Comparison of ENCODE assay signal across 8 cellular contexts in genomic region chr9:126914458-126915280, GRCh38. TPM values are rescaled to one million over a fixed set of nuclear protein-coding genes. Genes with fewer than 3 reads are reported as not detected.
A peak's percentile ranks its signal among the peaks of the same experiment; 100 is the strongest.
DNase-seq lines count a peak whose midpoint lies in the region; ATAC-seq and TF ChIP-seq lines count a peak whose summit lies in the region.

Gene RALGPS1 (plus strand): TSS chr9:126914782. CDS start chr9:126962290, 47,508 bp downstream.

- no peaks in the 10 kb centered on the region for H4K20me1 ChIP-seq in PC-9 (ENCODE audit: insufficient read depth)

- BruUV-seq in PC-9 (replicated peaks; lab: Mats Ljungman, UMichigan): no TSS peak

- H3K4me3 Mint-ChIP-seq in activated T-cell treated with anti-CD3 and anti-CD28 coated beads, Interleukin-2, amount 50 U/mL, for 4 hours: peak within 1 kb of the TSS; percentile 72

- no peaks in the 10 kb centered on the region for H3K79me2 ChIP-seq in PC-9 (ENCODE audit: low read depth)

- H3K4me1 ChIP-seq in PC-9 (replicated peaks; ENCODE audit: insufficient read depth) (peaks cover 6% of the 10 kb centered on the region; the same call in 1 of the 2 replicates), mucosa of stomach (ENCODE audit: control insufficient read depth, insufficient read depth, low read length) (peaks cover 34% of the 10 kb centered on the region)

- peak within 1 kb of the TSS; percentile 90 for H3K4me2 ChIP-seq in PC-9

- intact Hi-C loops in PC-9 (cut with micrococcal nuclease; ENCODE audit: unreplicated experiment): loop anchor here (2.0 kb wide), 1 partner anchor 54 kb away; the partner anchor contains the start of gene ZBTB34

- H3K36me3 Mint-ChIP-seq in activated T-cell treated with anti-CD3 and anti-CD28 coated beads, Interleukin-2, amount 50 U/mL, for 4 hours (ENCODE audit: insufficient read depth): no peaks in the 10 kb centered on the region

- H3K9ac ChIP-seq in mucosa of stomach (ENCODE audit: low read length): peak within 1 kb of the TSS; percentile 66

- CTCF ChIA-PET in PC-9 (lab: Charles Lee): interaction anchor here (0.6 to 1.0 kb wide), 3 partner anchors 26 to 482 kb away, joined by 4 to 6 read pairs (median 4); partner anchors contain the start of gene SLC2A8

- H3K27me3 ChIP-seq in PC-9 (ENCODE audit: insufficient read depth, low read depth): no peaks in the 10 kb centered on the region
- H3K27me3 ChIP-seq in mucosa of stomach (ENCODE audit: control insufficient read depth, insufficient read depth, low read length): no peaks in the 10 kb centered on the region

- POLR2A ChIA-PET in PC-9 (lab: Charles Lee; ENCODE audit: unreplicated experiment): interaction anchor here (0.6 kb wide), 4 partner anchors 30 to 886 kb away, joined by 4 to 11 read pairs (median 8); no protein-coding TSS in a partner anchor

- peak; percentile 93 for DNase-seq in DMS53 treated with DMSO at 0.1 percent for 48 hours (lab: John Stamatoyannopoulos, UW; ENCODE audit: unreplicated experiment)
- peak; percentile 47 for DNase-seq in KG1 (lab: John Stamatoyannopoulos, UW)
- peak; percentile 90 to 98 for DNase-seq in PC-9
- peak; percentile 81 for DNase-seq in activated T-cell treated with anti-CD3 and anti-CD28 coated beads, Interleukin-2, amount 50 U/mL, for 4 hours
- peak; percentile 63 to 82 for DNase-seq in stimulated activated CD8-positive, alpha-beta memory T cell treated with anti-CD3 and anti-CD28 coated beads, Interleukin-4, amount 100 ng/mL, for 4 hours (ENCODE audit: low read depth in 2 of 2, low spot score in 1 of 2)

- H3K9me3 Mint-ChIP-seq in activated T-cell treated with anti-CD3 and anti-CD28 coated beads, Interleukin-2, amount 50 U/mL, for 4 hours: peaks cover 4% of the 10 kb centered on the region

- H3K4me3 ChIP-seq in PC-9: peak within 1 kb of the TSS; percentile 61
- peak within 1 kb of the TSS; percentile 44 for H3K4me3 ChIP-seq in mucosa of stomach (ENCODE audit: low read length)

- H2AFZ ChIP-seq in PC-9: peak within 1 kb of the TSS; percentile 78

- H3K9me3 ChIP-seq in PC-9 (ENCODE audit: insufficient read depth, low read depth) (no peaks in the 10 kb centered on the region), mucosa of stomach (ENCODE audit: control insufficient read depth, low read length) (no peaks in the 10 kb centered on the region)

- peaks cover 8% of the 10 kb centered on the region for H3K4me1 Mint-ChIP-seq in activated T-cell treated with anti-CD3 and anti-CD28 coated beads, Interleukin-2, amount 50 U/mL, for 4 hours (ENCODE audit: low read depth)

- H3K36me3 ChIP-seq in PC-9 (ENCODE audit: low read depth) (no peaks in the 10 kb centered on the region), mucosa of stomach (ENCODE audit: control insufficient read depth, insufficient read depth, low read length) (no peaks in the 10 kb centered on the region)

- no peaks in the 10 kb centered on the region for H3K9me2 ChIP-seq in PC-9 (ENCODE audit: insufficient read depth)

- no peak within 1 kb of the TSS for H3K27ac ChIP-seq in PC-9

- H3K27me3 Mint-ChIP-seq in activated T-cell treated with anti-CD3 and anti-CD28 coated beads, Interleukin-2, amount 50 U/mL, for 4 hours (ENCODE audit: low read depth): peaks cover 4% of the 10 kb centered on the region

- no peak for TF ChIP-seq CTCF in PC-9 (conservative IDR thresholded peaks at IDR 0.05)

- H3F3A ChIP-seq in PC-9 (ENCODE audit: insufficient read depth, low read depth): no peaks in the 10 kb centered on the region

- ATAC-seq in GM21737 (IDR thresholded peaks at IDR 0.05; ENCODE audit: unreplicated experiment): peak; percentile 97
- peak; percentile 98 to 99 for ATAC-seq in activated T-cell treated with anti-CD3 and anti-CD28 coated beads, Interleukin-2, amount 50 U/mL, for 4 hours
- peak; percentile 96 for ATAC-seq in esophagus mucosa

RNA-seq across cellular contexts. Expression of gene RALGPS1, which starts in this region (rescaled TPM):
- total RNA-seq in PC-9 (2021): 23.3 and 25.8 TPM in 2 replicates
- total RNA-seq in activated T-cell treated with anti-CD3 and anti-CD28 coated beads, Interleukin-2, amount 50 U/mL, for 4 hours: 1 to 10 TPM in 2 of 3 donors, under 1 TPM in 1; 0.51 to 1.2 (median 1.1) TPM
- 6.8 TPM for total RNA-seq in esophagus mucosa
